16 cellular contexts compared by ENCODE assay signal in the genomic region with DNA sequence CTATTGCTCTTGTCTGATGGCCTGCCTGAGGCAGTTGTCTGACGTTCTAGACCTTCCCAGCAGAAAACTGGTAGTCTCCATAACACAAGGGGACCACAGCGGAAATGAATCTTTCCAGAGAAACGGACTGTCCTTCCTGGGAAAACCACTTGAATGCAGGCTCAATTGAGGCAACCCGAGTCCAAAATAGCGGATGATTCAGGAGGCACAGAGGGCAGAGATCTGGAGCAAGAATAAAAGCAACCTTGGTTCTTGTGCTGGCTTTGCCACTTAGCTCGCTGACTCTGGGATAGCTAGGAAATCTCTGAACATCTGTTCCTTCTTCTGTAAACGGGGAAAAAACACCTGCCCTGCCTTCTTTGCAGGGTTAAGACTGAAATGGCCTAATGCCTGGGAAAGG.
"Had no signal": no experiment of that assay in that cellular context is flagged by ENCODE, and none has a peak within 500 bp of the region (broad histone marks: within the 10 kb centered on the region; RNA-seq: fewer than 3 reads in every experiment).

No MANE protein-coding gene starts in this region.

- H3K27ac Mint-ChIP-seq: activated naive CD8-positive, alpha-beta T cell treated with anti-CD3 and anti-CD28 coated beads, Interleukin-2, amount 10 ng/mL, durations not matched to agents 7 days and 5 days; activated T-helper 1 cell treated with anti-CD3 and anti-CD28 coated beads, Interleukin-12 subunit alpha, Interleukin-12 subunit beta, Interleukin-2, Interleukin-4 antibody, amounts not matched to agents 30 ng/mL and 10 ng/mL and 1 ng/mL, durations not matched to agents 14 hours and 24 hours and 36 hours; stimulated activated naive CD8-positive, alpha-beta T cell treated with anti-CD3 and anti-CD28 coated beads, Interleukin-15, Interleukin-2, amounts not matched to agents 100 ng/mL and 50 ng/mL, for 24 hours had no signal

- H3K27me3 ChIP-seq: brain microvascular endothelial cell, suprapubic skin had no signal

- DNase-seq: activated CD4-positive, alpha-beta T cell treated with anti-CD3 and anti-CD28 coated beads, Interleukin-2, amount 50 U/mL, for 1 hour; activated naive CD8-positive, alpha-beta T cell treated with anti-CD3 and anti-CD28 coated beads, Interleukin-2, amount 10 ng/mL, durations not matched to agents 7 days and 5 days; brain microvascular endothelial cell; cortex of kidney; effector CD8-positive, alpha-beta T cell; foreskin fibroblast; naive thymus-derived CD4-positive, alpha-beta T cell; retina; trophoblast cell had no signal

- H3K27ac ChIP-seq: brain microvascular endothelial cell, neutrophil, suprapubic skin had no signal

- H3K4me3 Mint-ChIP-seq: activated naive CD8-positive, alpha-beta T cell treated with anti-CD3 and anti-CD28 coated beads, Interleukin-2, amount 10 ng/mL, durations not matched to agents 7 days and 5 days; activated T-helper 1 cell treated with anti-CD3 and anti-CD28 coated beads, Interleukin-12 subunit alpha, Interleukin-12 subunit beta, Interleukin-2, Interleukin-4 antibody, amounts not matched to agents 30 ng/mL and 10 ng/mL and 1 ng/mL, durations not matched to agents 14 hours and 24 hours and 36 hours; naive thymus-derived CD4-positive, alpha-beta T cell; stimulated activated naive CD8-positive, alpha-beta T cell treated with anti-CD3 and anti-CD28 coated beads, Interleukin-15, Interleukin-2, amounts not matched to agents 100 ng/mL and 50 ng/mL, for 24 hours had no signal

- H3K36me3 ChIP-seq: brain microvascular endothelial cell, neutrophil, suprapubic skin had no signal

- H3K4me3 ChIP-seq: lung, skin epidermis, suprapubic skin had no signal

- H3K9me3 ChIP-seq: neutrophil, suprapubic skin had no signal

- H3K36me3 Mint-ChIP-seq: activated naive CD8-positive, alpha-beta T cell treated with anti-CD3 and anti-CD28 coated beads, Interleukin-2, amount 10 ng/mL, durations not matched to agents 7 days and 5 days; naive thymus-derived CD4-positive, alpha-beta T cell had no signal

- H3K27me3 Mint-ChIP-seq: activated naive CD8-positive, alpha-beta T cell treated with anti-CD3 and anti-CD28 coated beads, Interleukin-2, amount 10 ng/mL, durations not matched to agents 7 days and 5 days; naive thymus-derived CD4-positive, alpha-beta T cell; stimulated activated naive CD8-positive, alpha-beta T cell treated with anti-CD3 and anti-CD28 coated beads, Interleukin-15, Interleukin-2, amounts not matched to agents 100 ng/mL and 50 ng/mL, for 24 hours had no signal

- H3K9me3 Mint-ChIP-seq: activated naive CD8-positive, alpha-beta T cell treated with anti-CD3 and anti-CD28 coated beads, Interleukin-2, amount 10 ng/mL, durations not matched to agents 7 days and 5 days; activated T-helper 1 cell treated with anti-CD3 and anti-CD28 coated beads, Interleukin-12 subunit alpha, Interleukin-12 subunit beta, Interleukin-2, Interleukin-4 antibody, amounts not matched to agents 30 ng/mL and 10 ng/mL and 1 ng/mL, durations not matched to agents 14 hours and 24 hours and 36 hours; naive thymus-derived CD4-positive, alpha-beta T cell; stimulated activated naive CD8-positive, alpha-beta T cell treated with anti-CD3 and anti-CD28 coated beads, Interleukin-15, Interleukin-2, amounts not matched to agents 100 ng/mL and 50 ng/mL, for 24 hours had no signal

- ATAC-seq: activated CD4-positive, CD25-positive, alpha-beta regulatory T cell treated with anti-CD3 and anti-CD28 coated beads, Interleukin-2, amount 50 U/mL, for 24 hours; naive thymus-derived CD4-positive, alpha-beta T cell had no signal
